In genomic region chr19:53772943-53773342, GRCh38 we compare ENCODE assay signal across 8 cellular contexts. TPM values are rescaled to one million over a fixed set of nuclear protein-coding genes. Genes with fewer than 3 reads are reported as not detected.
DNase-seq lines count a peak whose midpoint lies in the region; ATAC-seq and TF ChIP-seq lines count a peak whose summit lies in the region.

No MANE protein-coding gene starts in this region.

- TF ChIP-seq CTCF in GM06990 (IDR thresholded peaks at IDR 0.05; ENCODE audit: insufficient read depth, low read length, poor library complexity, severe bottlenecking), result peak; percentile 52
- peak; percentile 63 for TF ChIP-seq CTCF in osteoblast (IDR thresholded peaks at IDR 0.05; ENCODE audit: extremely low read depth, low read depth, low read length)

- H3K4me2 ChIP-seq in osteoblast (ENCODE audit: insufficient read depth, low read length), result no peak overlapping the region

- no peaks in the 10 kb centered on the region for H4K20me1 ChIP-seq in osteoblast (ENCODE audit: insufficient read depth, low read length)

- H3K36me3 ChIP-seq in GM06990 (ENCODE audit: control insufficient read depth, insufficient read depth, low read length), result no peaks in the 10 kb centered on the region
- no peaks in the 10 kb centered on the region for H3K36me3 ChIP-seq in osteoblast (ENCODE audit: insufficient read depth, low read length)

- H2AFZ ChIP-seq in osteoblast (ENCODE audit: low read length), result no peak overlapping the region

- H3K9me3 ChIP-seq in osteoblast (ENCODE audit: low read depth, low read length), result no peaks in the 10 kb centered on the region

- no peaks in the 10 kb centered on the region for H3K4me1 ChIP-seq in osteoblast (ENCODE audit: insufficient read depth, low read length)

- H3K27ac ChIP-seq in osteoblast (ENCODE audit: low read depth, low read length), result no peak overlapping the region

- ATAC-seq in GM19455 (IDR thresholded peaks at IDR 0.05; ENCODE audit: unreplicated experiment) (no peak), HG03139 (IDR thresholded peaks at IDR 0.05; ENCODE audit: unreplicated experiment) (no peak)

- no peaks in the 10 kb centered on the region for H3K79me2 ChIP-seq in osteoblast (ENCODE audit: insufficient read depth, low read length)

- DNase-seq in A172 (ENCODE audit: low spot score) (peak; percentile 80), GM06990 (ENCODE audit: extremely low read depth, insufficient read length) (no peak), NCI-H2171 treated with DMSO at 0.1 percent for 48 hours (lab: John Stamatoyannopoulos, UW) (peak; percentile 2), fibroblast of gingiva (ENCODE audit: low read depth) (peak; percentile 50), osteoblast (ENCODE audit: insufficient read length, low spot score, missing footprints) (peak; percentile 77)
- peak; percentile 28 to 39 for DNase-seq in activated CD4-positive, alpha-beta T cell treated with anti-CD3 and anti-CD28 coated beads, Interleukin-2, amount 50 U/mL, for 4 hours

- H3K4me3 ChIP-seq in GM06990 (replicated peaks; ENCODE audit: low read depth, low read length), result no peak overlapping the region
- no peak overlapping the region for H3K4me3 ChIP-seq in osteoblast (ENCODE audit: insufficient read depth, low read length)

- H3K27me3 ChIP-seq in GM06990 (replicated peaks; ENCODE audit: control insufficient read depth, insufficient read depth, low read length) (no peaks in the 10 kb centered on the region), osteoblast (ENCODE audit: insufficient read depth, low read length) (no peaks in the 10 kb centered on the region)

RNA-seq across cellular contexts. Expression of gene NLRP12, which starts 51.2 kb away (rescaled TPM):
- not detected in 2 replicates for total RNA-seq in A172 (2014; rRNA removed; shearing (Covaris generic))
- under 0.01 TPM in 1 of 2 replicates, not detected in the other for total RNA-seq in osteoblast
